Comparison of ENCODE assay signal across 7 cellular contexts in the genomic region with DNA sequence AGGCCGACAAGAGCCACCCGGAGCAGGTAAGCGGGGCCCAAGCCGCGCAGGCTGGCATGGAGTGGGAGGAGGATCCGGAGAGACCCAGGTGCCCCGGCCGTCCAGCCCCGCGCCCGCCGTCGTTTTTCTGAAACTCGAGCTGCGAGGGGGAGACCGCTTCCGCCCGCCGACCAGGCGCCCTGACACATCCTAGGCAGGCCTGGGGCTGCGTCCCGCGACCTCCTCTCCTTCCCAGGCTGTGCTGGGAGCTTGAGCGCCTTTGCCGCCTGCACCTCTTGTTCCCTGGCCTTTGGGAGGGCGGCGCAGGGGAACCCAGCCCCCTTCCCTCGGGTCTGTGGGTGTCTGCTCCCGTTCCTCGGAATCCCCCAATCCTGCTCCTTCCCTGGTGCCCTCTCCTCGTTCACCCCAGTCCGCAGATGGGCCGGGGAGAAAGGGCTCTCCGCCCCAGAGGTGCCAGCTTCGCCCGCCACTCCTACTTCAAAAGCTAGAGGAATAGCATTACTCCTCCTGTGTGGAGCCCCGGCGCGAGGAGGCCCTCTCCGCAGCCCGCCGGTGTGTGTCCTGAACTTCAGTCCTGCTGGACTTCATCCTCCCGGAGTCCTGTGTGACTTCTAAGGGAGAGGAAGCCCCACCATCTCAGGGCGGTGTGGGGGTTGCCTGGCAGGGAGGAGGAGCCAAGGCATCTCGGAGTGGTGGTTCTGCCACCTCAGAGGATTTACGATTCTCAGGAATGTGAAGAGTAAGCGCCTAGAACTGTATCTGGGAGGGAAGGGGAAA. TPM values are rescaled to one million over a fixed set of nuclear protein-coding genes. Genes with fewer than 3 reads are reported as not detected.
DNase-seq lines count a peak whose midpoint lies in the region; ATAC-seq and TF ChIP-seq lines count a peak whose summit lies in the region.

No MANE protein-coding gene starts in this region.

- no peaks in the 10 kb centered on the region for H3K27me3 Mint-ChIP-seq in activated CD4-positive, alpha-beta T cell treated with anti-CD3 and anti-CD28 coated beads, Interleukin-2, amount 10 ng/mL, durations not matched to agents 7 days and 5 days
- H3K27me3 Mint-ChIP-seq in neural crest cell (ENCODE audit: low read depth) = no peaks in the 10 kb centered on the region

- H3K27ac ChIP-seq in epithelial cell of prostate = peak overlapping the region; percentile 40

- H3K4me1 Mint-ChIP-seq in activated CD4-positive, alpha-beta T cell treated with anti-CD3 and anti-CD28 coated beads, Interleukin-2, amount 10 ng/mL, durations not matched to agents 7 days and 5 days = peaks cover 63% of the 10 kb centered on the region
- peaks cover 55% of the 10 kb centered on the region for H3K4me1 Mint-ChIP-seq in neural crest cell

- CTCF ChIA-PET in activated CD4-positive, alpha-beta T cell treated with anti-CD3 and anti-CD28 coated beads, Interleukin-2, amount 10 ng/mL, durations not matched to agents 7 days and 5 days (lab: Charles Lee) = interaction anchor here (0.8 to 3.8 kb wide), 13 partner anchors 9 to 487 kb away, joined by 3 to 24 read pairs (median 6); partner anchors contain the start of genes NAT9 and RAB37

- ATAC-seq in GM19328 (IDR thresholded peaks at IDR 0.05; ENCODE audit: unreplicated experiment) (peak; percentile 6), HG03521 (IDR thresholded peaks at IDR 0.05; ENCODE audit: unreplicated experiment) (peak; percentile 5)

- H3K27ac Mint-ChIP-seq in activated CD4-positive, alpha-beta T cell treated with anti-CD3 and anti-CD28 coated beads, Interleukin-2, amount 10 ng/mL, durations not matched to agents 7 days and 5 days = peak overlapping the region; percentile 84
- H3K27ac Mint-ChIP-seq in neural crest cell (ENCODE audit: unreplicated experiment) = peak overlapping the region; percentile 81

- H3K36me3 Mint-ChIP-seq in activated CD4-positive, alpha-beta T cell treated with anti-CD3 and anti-CD28 coated beads, Interleukin-2, amount 10 ng/mL, durations not matched to agents 7 days and 5 days (ENCODE audit: low read depth) = peaks cover 42% of the 10 kb centered on the region
- H3K36me3 Mint-ChIP-seq in neural crest cell (ENCODE audit: low read depth) = no peaks in the 10 kb centered on the region

- TF ChIP-seq CTCF in neural crest cell (conservative IDR thresholded peaks at IDR 0.05) = no peak

- POLR2A ChIA-PET in activated CD4-positive, alpha-beta T cell treated with anti-CD3 and anti-CD28 coated beads, Interleukin-2, amount 10 ng/mL, durations not matched to agents 7 days and 5 days (lab: Charles Lee) = interaction anchor here (1.3 kb wide), 1 partner anchor 92 kb away, joined by 6 read pairs; no protein-coding TSS in a partner anchor

- peak overlapping the region; percentile 92 for H3K4me3 Mint-ChIP-seq in activated CD4-positive, alpha-beta T cell treated with anti-CD3 and anti-CD28 coated beads, Interleukin-2, amount 10 ng/mL, durations not matched to agents 7 days and 5 days
- peak overlapping the region; percentile 98 for H3K4me3 Mint-ChIP-seq in neural crest cell

- H3K9me3 Mint-ChIP-seq in activated CD4-positive, alpha-beta T cell treated with anti-CD3 and anti-CD28 coated beads, Interleukin-2, amount 10 ng/mL, durations not matched to agents 7 days and 5 days = no peaks in the 10 kb centered on the region
- no peaks in the 10 kb centered on the region for H3K9me3 Mint-ChIP-seq in neural crest cell

- peak; percentile 57 for DNase-seq in activated CD4-positive, alpha-beta T cell treated with anti-CD3 and anti-CD28 coated beads, Interleukin-2, amount 10 ng/mL, durations not matched to agents 7 days and 5 days
- DNase-seq in epithelial cell of prostate (ENCODE audit: low read depth, low spot score) (no peak), neural crest cell (ENCODE audit: low read depth, low spot score) (no peak), NCI-H1436 treated with DMSO at 0.1 percent for 48 hours (lab: John Stamatoyannopoulos, UW) (no peak), NCI-H2029 treated with DMSO at 0.1 percent for 48 hours (lab: John Stamatoyannopoulos, UW) (no peak)

RNA-seq across cellular contexts. Expression of gene NHERF1, which starts 1.0 kb away (rescaled TPM):
- total RNA-seq in activated CD4-positive, alpha-beta T cell treated with anti-CD3 and anti-CD28 coated beads, Interleukin-2, amount 10 ng/mL, durations not matched to agents 7 days and 5 days = 100 to 1,000 TPM; 254 to 281 TPM
- 51.7 and 52.2 TPM in 2 replicates for total RNA-seq in neural crest cell

RNA-seq across cellular contexts. Expression of gene RAB37, which starts 12.4 kb away (rescaled TPM):
- total RNA-seq in activated CD4-positive, alpha-beta T cell treated with anti-CD3 and anti-CD28 coated beads, Interleukin-2, amount 10 ng/mL, durations not matched to agents 7 days and 5 days = 10 to 100 TPM; 28.2 to 30.4 TPM
- total RNA-seq in neural crest cell = not detected in 2 replicates

RNA-seq across cellular contexts. Expression of gene NAT9, which starts 26.7 kb away (rescaled TPM):
- total RNA-seq in activated CD4-positive, alpha-beta T cell treated with anti-CD3 and anti-CD28 coated beads, Interleukin-2, amount 10 ng/mL, durations not matched to agents 7 days and 5 days = 10 to 100 TPM; 28.6 to 34.4 TPM
- total RNA-seq in neural crest cell = 66.9 and 67.7 TPM in 2 replicates

RNA-seq across cellular contexts. Expression of gene CD300LF, which starts 36.7 kb away (rescaled TPM):
- total RNA-seq in activated CD4-positive, alpha-beta T cell treated with anti-CD3 and anti-CD28 coated beads, Interleukin-2, amount 10 ng/mL, durations not matched to agents 7 days and 5 days = not detected
- total RNA-seq in neural crest cell = not detected in 2 replicates

Comparison
In these comparisons a context has a peak if more than half of its experiments do, and no peak if none do; other contexts are left out.
1. RNA of gene RAB37, which starts 12.4 kb away (total RNA-seq): 28.2 to 30.4 TPM in activated CD4-positive, alpha-beta T cell treated with anti-CD3 and anti-CD28 coated beads, Interleukin-2, amount 10 ng/mL, durations not matched to agents 7 days and 5 days; not detected in neural crest cell; every median in the first group is over 10 times any median in the second.